Comparison of ENCODE assay signal across 1 cellular context in the genomic region with DNA sequence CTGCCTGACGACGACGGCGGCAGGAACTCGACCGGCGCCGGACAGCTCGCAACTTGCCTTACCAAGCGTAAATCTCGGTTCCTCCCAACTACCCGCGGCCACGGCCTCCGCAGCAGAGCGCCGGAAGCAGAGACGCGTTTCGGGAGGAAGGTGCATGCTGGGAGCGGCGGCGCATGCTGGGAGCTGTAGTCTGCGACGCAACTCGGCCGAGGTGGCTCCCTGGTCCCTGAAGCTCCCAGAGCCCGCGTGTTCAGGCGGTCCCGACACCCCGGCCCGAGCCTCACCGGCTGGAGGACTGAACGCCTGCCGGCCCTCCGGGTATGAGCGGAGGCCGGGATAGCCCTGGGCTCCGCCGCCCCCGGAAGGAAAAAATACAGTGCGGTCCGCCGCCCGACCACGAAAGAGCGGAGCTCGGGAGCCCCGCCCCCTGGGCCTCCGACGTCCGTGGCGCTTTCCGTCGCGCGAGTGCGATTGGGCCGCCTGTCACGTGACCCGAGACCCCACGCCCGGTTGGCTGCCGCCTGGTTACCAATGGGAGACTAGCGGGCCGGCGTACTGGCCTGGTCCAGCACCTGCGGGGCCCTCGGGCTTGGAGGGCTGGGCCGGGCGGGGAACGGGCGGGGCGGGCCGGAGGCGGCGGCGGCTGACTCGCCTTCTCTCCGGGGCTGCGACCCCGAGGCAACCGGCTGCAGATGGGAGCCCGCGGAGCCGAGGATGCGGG.
TF ChIP-seq lines count a peak whose summit lies in the region.

A gene with protein sequence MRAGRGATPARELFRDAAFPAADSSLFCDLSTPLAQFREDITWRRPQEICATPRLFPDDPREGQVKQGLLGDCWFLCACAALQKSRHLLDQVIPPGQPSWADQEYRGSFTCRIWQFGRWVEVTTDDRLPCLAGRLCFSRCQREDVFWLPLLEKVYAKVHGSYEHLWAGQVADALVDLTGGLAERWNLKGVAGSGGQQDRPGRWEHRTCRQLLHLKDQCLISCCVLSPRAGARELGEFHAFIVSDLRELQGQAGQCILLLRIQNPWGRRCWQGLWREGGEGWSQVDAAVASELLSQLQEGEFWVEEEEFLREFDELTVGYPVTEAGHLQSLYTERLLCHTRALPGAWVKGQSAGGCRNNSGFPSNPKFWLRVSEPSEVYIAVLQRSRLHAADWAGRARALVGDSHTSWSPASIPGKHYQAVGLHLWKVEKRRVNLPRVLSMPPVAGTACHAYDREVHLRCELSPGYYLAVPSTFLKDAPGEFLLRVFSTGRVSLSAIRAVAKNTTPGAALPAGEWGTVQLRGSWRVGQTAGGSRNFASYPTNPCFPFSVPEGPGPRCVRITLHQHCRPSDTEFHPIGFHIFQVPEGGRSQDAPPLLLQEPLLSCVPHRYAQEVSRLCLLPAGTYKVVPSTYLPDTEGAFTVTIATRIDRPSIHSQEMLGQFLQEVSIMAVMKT (plus strand): TSS at position 537 of the 721 bp plus-strand sequence. CDS start 178 bp downstream, at position 715.

TF ChIP-seq in HepG2, 621 proteins besides CTCF, POLR2A, EP300 and RAD21 (continued from another document and continues in another):
- TF ChIP-seq, protein P1, sequence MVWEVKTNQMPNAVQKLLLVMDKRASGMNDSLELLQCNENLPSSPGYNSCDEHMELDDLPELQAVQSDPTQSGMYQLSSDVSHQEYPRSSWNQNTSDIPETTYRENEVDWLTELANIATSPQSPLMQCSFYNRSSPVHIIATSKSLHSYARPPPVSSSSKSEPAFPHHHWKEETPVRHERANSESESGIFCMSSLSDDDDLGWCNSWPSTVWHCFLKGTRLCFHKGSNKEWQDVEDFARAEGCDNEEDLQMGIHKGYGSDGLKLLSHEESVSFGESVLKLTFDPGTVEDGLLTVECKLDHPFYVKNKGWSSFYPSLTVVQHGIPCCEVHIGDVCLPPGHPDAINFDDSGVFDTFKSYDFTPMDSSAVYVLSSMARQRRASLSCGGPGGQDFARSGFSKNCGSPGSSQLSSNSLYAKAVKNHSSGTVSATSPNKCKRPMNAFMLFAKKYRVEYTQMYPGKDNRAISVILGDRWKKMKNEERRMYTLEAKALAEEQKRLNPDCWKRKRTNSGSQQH (CRISPR knock-in tag; IDR thresholded peaks at IDR 0.05; ENCODE audit: low read depth): no peak
- TF ChIP-seq TAF1 (CRISPR knock-in tag; IDR thresholded peaks at IDR 0.05): peak; percentile 90
- TF ChIP-seq, protein P2, sequence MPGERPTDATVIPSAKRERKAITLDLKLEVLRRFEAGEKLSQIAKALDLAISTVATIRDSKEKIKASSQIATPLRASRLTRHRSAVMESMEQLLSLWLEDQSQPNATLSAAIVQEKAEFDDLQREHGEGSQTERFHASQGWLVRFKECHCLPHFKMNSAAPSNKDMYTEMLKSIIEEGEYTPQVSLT (CRISPR knock-in tag; IDR thresholded peaks at IDR 0.05; ENCODE audit: borderline replicate concordance, low read depth): no peak
- TF ChIP-seq, protein P3, sequence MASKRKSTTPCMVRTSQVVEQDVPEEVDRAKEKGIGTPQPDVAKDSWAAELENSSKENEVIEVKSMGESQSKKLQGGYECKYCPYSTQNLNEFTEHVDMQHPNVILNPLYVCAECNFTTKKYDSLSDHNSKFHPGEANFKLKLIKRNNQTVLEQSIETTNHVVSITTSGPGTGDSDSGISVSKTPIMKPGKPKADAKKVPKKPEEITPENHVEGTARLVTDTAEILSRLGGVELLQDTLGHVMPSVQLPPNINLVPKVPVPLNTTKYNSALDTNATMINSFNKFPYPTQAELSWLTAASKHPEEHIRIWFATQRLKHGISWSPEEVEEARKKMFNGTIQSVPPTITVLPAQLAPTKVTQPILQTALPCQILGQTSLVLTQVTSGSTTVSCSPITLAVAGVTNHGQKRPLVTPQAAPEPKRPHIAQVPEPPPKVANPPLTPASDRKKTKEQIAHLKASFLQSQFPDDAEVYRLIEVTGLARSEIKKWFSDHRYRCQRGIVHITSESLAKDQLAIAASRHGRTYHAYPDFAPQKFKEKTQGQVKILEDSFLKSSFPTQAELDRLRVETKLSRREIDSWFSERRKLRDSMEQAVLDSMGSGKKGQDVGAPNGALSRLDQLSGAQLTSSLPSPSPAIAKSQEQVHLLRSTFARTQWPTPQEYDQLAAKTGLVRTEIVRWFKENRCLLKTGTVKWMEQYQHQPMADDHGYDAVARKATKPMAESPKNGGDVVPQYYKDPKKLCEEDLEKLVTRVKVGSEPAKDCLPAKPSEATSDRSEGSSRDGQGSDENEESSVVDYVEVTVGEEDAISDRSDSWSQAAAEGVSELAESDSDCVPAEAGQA (IDR thresholded peaks at IDR 0.05; ENCODE audit: low read depth): peak; percentile 90
- TF ChIP-seq, protein P3 (CRISPR knock-in tag; IDR thresholded peaks at IDR 0.05; ENCODE audit: borderline replicate concordance): no peak
- TF ChIP-seq ZNF484 (CRISPR knock-in tag; IDR thresholded peaks at IDR 0.05; ENCODE audit: borderline replicate concordance, low read depth): 0 out of 2 replicates have a peak, but pooled peaks have one; percentile 76
- peak; percentile 85; the same call in 1 of the 2 replicates for TF ChIP-seq ZNF83 (CRISPR knock-in tag; IDR thresholded peaks at IDR 0.05; ENCODE audit: borderline replicate concordance)
- TF ChIP-seq, protein P4, sequence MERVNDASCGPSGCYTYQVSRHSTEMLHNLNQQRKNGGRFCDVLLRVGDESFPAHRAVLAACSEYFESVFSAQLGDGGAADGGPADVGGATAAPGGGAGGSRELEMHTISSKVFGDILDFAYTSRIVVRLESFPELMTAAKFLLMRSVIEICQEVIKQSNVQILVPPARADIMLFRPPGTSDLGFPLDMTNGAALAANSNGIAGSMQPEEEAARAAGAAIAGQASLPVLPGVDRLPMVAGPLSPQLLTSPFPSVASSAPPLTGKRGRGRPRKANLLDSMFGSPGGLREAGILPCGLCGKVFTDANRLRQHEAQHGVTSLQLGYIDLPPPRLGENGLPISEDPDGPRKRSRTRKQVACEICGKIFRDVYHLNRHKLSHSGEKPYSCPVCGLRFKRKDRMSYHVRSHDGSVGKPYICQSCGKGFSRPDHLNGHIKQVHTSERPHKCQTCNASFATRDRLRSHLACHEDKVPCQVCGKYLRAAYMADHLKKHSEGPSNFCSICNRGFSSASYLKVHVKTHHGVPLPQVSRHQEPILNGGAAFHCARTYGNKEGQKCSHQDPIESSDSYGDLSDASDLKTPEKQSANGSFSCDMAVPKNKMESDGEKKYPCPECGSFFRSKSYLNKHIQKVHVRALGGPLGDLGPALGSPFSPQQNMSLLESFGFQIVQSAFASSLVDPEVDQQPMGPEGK (CRISPR knock-in tag; IDR thresholded peaks at IDR 0.05): peak; percentile 41; the same call in 1 of the 2 replicates
- peak; percentile 11; the same call in 1 of the 2 replicates for TF ChIP-seq FOXJ3 (CRISPR knock-in tag; IDR thresholded peaks at IDR 0.05; ENCODE audit: borderline replicate concordance)
- peak; percentile 81; the same call in 1 of the 2 replicates for TF ChIP-seq FOXK1 (CRISPR knock-in tag; IDR thresholded peaks at IDR 0.05; ENCODE audit: borderline replicate concordance, low read depth)
- TF ChIP-seq, protein P5, sequence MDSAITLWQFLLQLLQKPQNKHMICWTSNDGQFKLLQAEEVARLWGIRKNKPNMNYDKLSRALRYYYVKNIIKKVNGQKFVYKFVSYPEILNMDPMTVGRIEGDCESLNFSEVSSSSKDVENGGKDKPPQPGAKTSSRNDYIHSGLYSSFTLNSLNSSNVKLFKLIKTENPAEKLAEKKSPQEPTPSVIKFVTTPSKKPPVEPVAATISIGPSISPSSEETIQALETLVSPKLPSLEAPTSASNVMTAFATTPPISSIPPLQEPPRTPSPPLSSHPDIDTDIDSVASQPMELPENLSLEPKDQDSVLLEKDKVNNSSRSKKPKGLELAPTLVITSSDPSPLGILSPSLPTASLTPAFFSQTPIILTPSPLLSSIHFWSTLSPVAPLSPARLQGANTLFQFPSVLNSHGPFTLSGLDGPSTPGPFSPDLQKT (CRISPR knock-in tag; IDR thresholded peaks at IDR 0.05; ENCODE audit: borderline replicate concordance): peak; percentile 99
- TF ChIP-seq ZNF746 (CRISPR knock-in tag; IDR thresholded peaks at IDR 0.05): no peak
- TF ChIP-seq, protein P6, sequence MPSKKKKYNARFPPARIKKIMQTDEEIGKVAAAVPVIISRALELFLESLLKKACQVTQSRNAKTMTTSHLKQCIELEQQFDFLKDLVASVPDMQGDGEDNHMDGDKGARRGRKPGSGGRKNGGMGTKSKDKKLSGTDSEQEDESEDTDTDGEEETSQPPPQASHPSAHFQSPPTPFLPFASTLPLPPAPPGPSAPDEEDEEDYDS (CRISPR knock-in tag; IDR thresholded peaks at IDR 0.05): peak; percentile 62; the same call in 1 of the 2 replicates
- peak; percentile 98 for TF ChIP-seq RAD51 (IDR thresholded peaks at IDR 0.05; ENCODE audit: borderline replicate concordance)
- TF ChIP-seq ASH2L (IDR thresholded peaks at IDR 0.05; ENCODE audit: insufficient read length, low read depth, low read length): peak; percentile 94
- TF ChIP-seq, protein P7, sequence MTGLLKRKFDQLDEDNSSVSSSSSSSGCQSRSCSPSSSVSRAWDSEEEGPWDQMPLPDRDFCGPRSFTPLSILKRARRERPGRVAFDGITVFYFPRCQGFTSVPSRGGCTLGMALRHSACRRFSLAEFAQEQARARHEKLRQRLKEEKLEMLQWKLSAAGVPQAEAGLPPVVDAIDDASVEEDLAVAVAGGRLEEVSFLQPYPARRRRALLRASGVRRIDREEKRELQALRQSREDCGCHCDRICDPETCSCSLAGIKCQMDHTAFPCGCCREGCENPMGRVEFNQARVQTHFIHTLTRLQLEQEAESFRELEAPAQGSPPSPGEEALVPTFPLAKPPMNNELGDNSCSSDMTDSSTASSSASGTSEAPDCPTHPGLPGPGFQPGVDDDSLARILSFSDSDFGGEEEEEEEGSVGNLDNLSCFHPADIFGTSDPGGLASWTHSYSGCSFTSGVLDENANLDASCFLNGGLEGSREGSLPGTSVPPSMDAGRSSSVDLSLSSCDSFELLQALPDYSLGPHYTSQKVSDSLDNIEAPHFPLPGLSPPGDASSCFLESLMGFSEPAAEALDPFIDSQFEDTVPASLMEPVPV (CRISPR knock-in tag; IDR thresholded peaks at IDR 0.05): peak; percentile 76; the same call in 1 of the 2 replicates
- TF ChIP-seq NFE2L2 (IDR thresholded peaks at IDR 0.05; ENCODE audit: low read length): no peak
- TF ChIP-seq ZNF570 (CRISPR knock-in tag; IDR thresholded peaks at IDR 0.05; ENCODE audit: borderline replicate concordance): no peak
- peak; percentile 4; the same call in 1 of the 2 replicates for TF ChIP-seq SP5 (CRISPR knock-in tag; IDR thresholded peaks at IDR 0.05; ENCODE audit: borderline replicate concordance, low read depth)
- TF ChIP-seq KLF9 (CRISPR knock-in tag; IDR thresholded peaks at IDR 0.05; ENCODE audit: low read depth): no peak
- TF ChIP-seq ZNF256 (CRISPR knock-in tag; conservative IDR thresholded peaks at IDR 0.05): no peak
- no peak for TF ChIP-seq MAZ (IDR thresholded peaks at IDR 0.05; ENCODE audit: borderline replicate concordance, low read depth, low read length)
- peak; percentile 56 for TF ChIP-seq MAZ (CRISPR knock-in tag; IDR thresholded peaks at IDR 0.05; ENCODE audit: low read depth)
- no peak; the same call in 1 of the 2 replicates for TF ChIP-seq NKX3-1 (CRISPR knock-in tag; IDR thresholded peaks at IDR 0.05)
- TF ChIP-seq SRSF4 (IDR thresholded peaks at IDR 0.05; ENCODE audit: low read depth, low read length, poor library complexity, severe bottlenecking): no peak
- TF ChIP-seq YY1 (IDR thresholded peaks at IDR 0.05; ENCODE audit: insufficient read depth, insufficient replicate concordance, low read depth, low read length): peak; percentile 75
- TF ChIP-seq ZMAT3 (CRISPR knock-in tag; conservative IDR thresholded peaks at IDR 0.05): peak; percentile 64; the same call in 1 of the 2 replicates
- TF ChIP-seq DPF2 (CRISPR knock-in tag; IDR thresholded peaks at IDR 0.05; ENCODE audit: borderline replicate concordance, low read depth): no peak
- no peak; the same call in 1 of the 2 replicates for TF ChIP-seq ZNF557 (CRISPR knock-in tag; IDR thresholded peaks at IDR 0.05)
- no peak for TF ChIP-seq TCF12 (IDR thresholded peaks at IDR 0.05)
- TF ChIP-seq TCF12 (CRISPR knock-in tag; IDR thresholded peaks at IDR 0.05): peak; percentile 90
- TF ChIP-seq NPAS2 (CRISPR knock-in tag; IDR thresholded peaks at IDR 0.05; ENCODE audit: borderline replicate concordance): no peak
- no peak for TF ChIP-seq HMGA1 (CRISPR knock-in tag; conservative IDR thresholded peaks at IDR 0.05)
- peak; percentile 50 for TF ChIP-seq TSC22D2 (CRISPR knock-in tag; IDR thresholded peaks at IDR 0.05; ENCODE audit: borderline replicate concordance)
- no peak; the same call in 1 of the 2 replicates for TF ChIP-seq KDM6A (CRISPR knock-in tag; IDR thresholded peaks at IDR 0.05; ENCODE audit: low read depth)
- no peak for TF ChIP-seq FLYWCH1 (CRISPR knock-in tag; IDR thresholded peaks at IDR 0.05)
- TF ChIP-seq, protein P8, sequence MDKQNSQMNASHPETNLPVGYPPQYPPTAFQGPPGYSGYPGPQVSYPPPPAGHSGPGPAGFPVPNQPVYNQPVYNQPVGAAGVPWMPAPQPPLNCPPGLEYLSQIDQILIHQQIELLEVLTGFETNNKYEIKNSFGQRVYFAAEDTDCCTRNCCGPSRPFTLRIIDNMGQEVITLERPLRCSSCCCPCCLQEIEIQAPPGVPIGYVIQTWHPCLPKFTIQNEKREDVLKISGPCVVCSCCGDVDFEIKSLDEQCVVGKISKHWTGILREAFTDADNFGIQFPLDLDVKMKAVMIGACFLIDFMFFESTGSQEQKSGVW (CRISPR knock-in tag; IDR thresholded peaks at IDR 0.05; ENCODE audit: borderline replicate concordance): no peak
- no peak for TF ChIP-seq HNF4A (CRISPR knock-in tag; IDR thresholded peaks at IDR 0.05)
- peak; percentile 86 for TF ChIP-seq ISL2 (CRISPR knock-in tag; IDR thresholded peaks at IDR 0.05)
- no peak; the same call in none of the 2 replicates for TF ChIP-seq BRCA1 (CRISPR knock-in tag; IDR thresholded peaks at IDR 0.05)
- TF ChIP-seq ZFP36L2 (CRISPR knock-in tag; IDR thresholded peaks at IDR 0.05): 0 out of 2 replicates have a peak, but pooled peaks have one; percentile 60
- TF ChIP-seq CCDC6 (CRISPR knock-in tag; IDR thresholded peaks at IDR 0.05): peak; percentile 11; the same call in 1 of the 2 replicates
- peak; percentile 93 for TF ChIP-seq GFI1 (CRISPR knock-in tag; IDR thresholded peaks at IDR 0.05; ENCODE audit: borderline replicate concordance)
- TF ChIP-seq JUND (CRISPR knock-in tag; IDR thresholded peaks at IDR 0.05): no peak
